In the genomic region with DNA sequence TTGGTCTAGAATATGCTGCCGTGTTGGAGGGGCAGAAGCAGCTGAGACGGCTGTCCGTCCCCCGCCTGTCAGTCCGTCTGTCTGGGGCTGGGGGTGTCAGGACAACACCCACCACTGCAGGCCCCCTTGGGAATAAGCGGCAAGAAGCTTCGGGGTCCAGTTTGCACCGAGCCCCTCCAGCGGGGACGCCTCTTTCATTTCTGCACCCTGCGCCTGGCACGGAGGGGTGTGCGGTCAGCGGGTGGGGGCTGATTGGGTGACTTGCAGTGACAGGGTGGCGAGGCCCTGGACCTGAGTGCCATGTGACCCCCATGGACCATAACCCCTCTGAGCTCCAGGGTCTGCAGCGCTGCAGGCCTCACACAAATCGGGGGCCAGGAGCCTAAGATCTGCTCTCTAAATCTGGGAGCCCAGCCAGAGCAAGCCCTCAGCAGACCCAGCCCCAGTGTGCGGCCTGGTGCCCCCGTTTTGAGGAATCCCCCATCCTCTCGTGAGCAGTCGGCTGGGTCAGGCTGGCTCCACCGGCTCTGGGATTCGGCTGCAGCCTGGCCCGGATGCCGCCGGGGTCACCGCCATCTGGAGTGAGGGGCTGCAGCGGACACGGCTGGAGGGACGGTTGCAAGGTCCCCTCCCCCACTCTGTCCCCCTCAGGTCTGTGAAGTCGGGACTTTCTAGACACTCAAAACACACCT, we compare ENCODE assay signal across 1 cellular context.
A peak's percentile ranks its signal among the peaks of the same experiment; 100 is the strongest.
TF ChIP-seq lines count a peak whose summit lies in the region.

No MANE protein-coding gene starts in this region.

TF ChIP-seq in K562, 482 proteins besides CTCF, POLR2A, EP300 and RAD21 (continued from another document):
- TF ChIP-seq, protein P1, sequence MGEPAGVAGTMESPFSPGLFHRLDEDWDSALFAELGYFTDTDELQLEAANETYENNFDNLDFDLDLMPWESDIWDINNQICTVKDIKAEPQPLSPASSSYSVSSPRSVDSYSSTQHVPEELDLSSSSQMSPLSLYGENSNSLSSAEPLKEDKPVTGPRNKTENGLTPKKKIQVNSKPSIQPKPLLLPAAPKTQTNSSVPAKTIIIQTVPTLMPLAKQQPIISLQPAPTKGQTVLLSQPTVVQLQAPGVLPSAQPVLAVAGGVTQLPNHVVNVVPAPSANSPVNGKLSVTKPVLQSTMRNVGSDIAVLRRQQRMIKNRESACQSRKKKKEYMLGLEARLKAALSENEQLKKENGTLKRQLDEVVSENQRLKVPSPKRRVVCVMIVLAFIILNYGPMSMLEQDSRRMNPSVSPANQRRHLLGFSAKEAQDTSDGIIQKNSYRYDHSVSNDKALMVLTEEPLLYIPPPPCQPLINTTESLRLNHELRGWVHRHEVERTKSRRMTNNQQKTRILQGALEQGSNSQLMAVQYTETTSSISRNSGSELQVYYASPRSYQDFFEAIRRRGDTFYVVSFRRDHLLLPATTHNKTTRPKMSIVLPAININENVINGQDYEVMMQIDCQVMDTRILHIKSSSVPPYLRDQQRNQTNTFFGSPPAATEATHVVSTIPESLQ (CRISPR knock-in tag; IDR thresholded peaks at IDR 0.05) = no peak
- TF ChIP-seq PCBP1 (IDR thresholded peaks at IDR 0.05; ENCODE audit: low read depth, low read length, poor library complexity, severe bottlenecking) = peak; percentile 8
- TF ChIP-seq ZNF431 (CRISPR knock-in tag; IDR thresholded peaks at IDR 0.05) = no peak
- TF ChIP-seq ZNF354B (CRISPR knock-in tag; IDR thresholded peaks at IDR 0.05) = no peak
- peak; percentile 13 for TF ChIP-seq FIP1L1 (IDR thresholded peaks at IDR 0.05; ENCODE audit: low read depth, low read length, poor library complexity, severe bottlenecking)
- no peak for TF ChIP-seq GTF2F1 (IDR thresholded peaks at IDR 0.05; ENCODE audit: low read depth, low read length)
- TF ChIP-seq RBM22 (IDR thresholded peaks at IDR 0.05; ENCODE audit: low read depth, low read length, poor library complexity, severe bottlenecking) = peak; percentile 88
- TF ChIP-seq SMAD3 (CRISPR knock-in tag; conservative IDR thresholded peaks at IDR 0.05) = no peak
- no peak for TF ChIP-seq FOXK1 (CRISPR knock-in tag; IDR thresholded peaks at IDR 0.05; ENCODE audit: borderline replicate concordance)
